ENCODE assay signal across 19 cellular contexts in genomic region chr3:180294282-180295027, GRCh38.
"Had no signal": no experiment of that assay in that cellular context is flagged by ENCODE, and none has a peak within 500 bp of the region (broad histone marks: within the 10 kb centered on the region; RNA-seq: fewer than 3 reads in every experiment).

No MANE protein-coding gene starts in this region.

- H3K27me3 Mint-ChIP-seq: activated naive CD4-positive, alpha-beta T cell treated with anti-CD3 and anti-CD28 coated beads, Interleukin-2, amount 50 U/mL, for 24 hours; central memory CD8-positive, alpha-beta T cell; stimulated activated naive CD8-positive, alpha-beta T cell treated with anti-CD3 and anti-CD28 coated beads, Interleukin-15, amount 100 ng/mL, for 72 hours had no signal

- H3K36me3 Mint-ChIP-seq: activated naive CD4-positive, alpha-beta T cell treated with anti-CD3 and anti-CD28 coated beads, Interleukin-2, amount 50 U/mL, for 24 hours; stimulated activated effector memory CD8-positive, alpha-beta T cell treated with anti-CD3 and anti-CD28 coated beads, Interleukin-12 subunit alpha, Interleukin-12 subunit beta, amount 100 ng/mL, for 72 hours had no signal

- ATAC-seq: left lobe of liver; lower lobe of right lung; mucosa of descending colon; sciatic nerve; stimulated activated effector memory CD8-positive, alpha-beta T cell treated with anti-CD3 and anti-CD28 coated beads, Interleukin-12 subunit alpha, Interleukin-12 subunit beta, amount 100 ng/mL, for 72 hours; stimulated activated naive CD8-positive, alpha-beta T cell treated with anti-CD3 and anti-CD28 coated beads, Interleukin-15, amount 100 ng/mL, for 72 hours had no signal

- H3K9me3 Mint-ChIP-seq: activated naive CD4-positive, alpha-beta T cell treated with anti-CD3 and anti-CD28 coated beads, Interleukin-2, amount 50 U/mL, for 24 hours; nephron progenitor cell; stimulated activated effector memory CD8-positive, alpha-beta T cell treated with anti-CD3 and anti-CD28 coated beads, Interleukin-12 subunit alpha, Interleukin-12 subunit beta, amount 100 ng/mL, for 72 hours had no signal

- H3K27ac Mint-ChIP-seq: activated naive CD4-positive, alpha-beta T cell treated with anti-CD3 and anti-CD28 coated beads, Interleukin-2, amount 50 U/mL, for 24 hours; nephron progenitor cell; stimulated activated effector memory CD8-positive, alpha-beta T cell treated with anti-CD3 and anti-CD28 coated beads, Interleukin-12 subunit alpha, Interleukin-12 subunit beta, amount 100 ng/mL, for 72 hours; stimulated activated naive CD8-positive, alpha-beta T cell treated with anti-CD3 and anti-CD28 coated beads, Interleukin-15, amount 100 ng/mL, for 72 hours had no signal

- DNase-seq: activated CD4-positive, alpha-beta T cell treated with anti-CD3 and anti-CD28 coated beads for 1 hour; activated gamma-delta T cell treated with Interleukin-2 at 50 U/mL for 16 hours; activated T-cell treated with anti-CD3 and anti-CD28 coated beads, Interleukin-2, amount 50 U/mL, for 1 hour; effector memory CD4-positive, alpha-beta T cell; foreskin melanocyte; kidney; lower lobe of right lung; mesendoderm; mucosa of descending colon; nephron progenitor cell; small intestine; stimulated activated CD4-positive, alpha-beta T cell treated with anti-CD3 and anti-CD28 coated beads, Interleukin-2, amount 100 ng/mL, for 24 hours; stimulated activated naive CD8-positive, alpha-beta T cell treated with anti-CD3 and anti-CD28 coated beads, Interleukin-15, amount 100 ng/mL, for 72 hours; tibial artery had no signal

- H3K4me1 Mint-ChIP-seq: activated naive CD4-positive, alpha-beta T cell treated with anti-CD3 and anti-CD28 coated beads, Interleukin-2, amount 50 U/mL, for 24 hours; central memory CD8-positive, alpha-beta T cell; nephron progenitor cell; stimulated activated effector memory CD8-positive, alpha-beta T cell treated with anti-CD3 and anti-CD28 coated beads, Interleukin-12 subunit alpha, Interleukin-12 subunit beta, amount 100 ng/mL, for 72 hours; stimulated activated naive CD8-positive, alpha-beta T cell treated with anti-CD3 and anti-CD28 coated beads, Interleukin-15, amount 100 ng/mL, for 72 hours had no signal

- H3K4me3 Mint-ChIP-seq: activated naive CD4-positive, alpha-beta T cell treated with anti-CD3 and anti-CD28 coated beads, Interleukin-2, amount 50 U/mL, for 24 hours; central memory CD8-positive, alpha-beta T cell; nephron progenitor cell; stimulated activated effector memory CD8-positive, alpha-beta T cell treated with anti-CD3 and anti-CD28 coated beads, Interleukin-12 subunit alpha, Interleukin-12 subunit beta, amount 100 ng/mL, for 72 hours; stimulated activated naive CD8-positive, alpha-beta T cell treated with anti-CD3 and anti-CD28 coated beads, Interleukin-15, amount 100 ng/mL, for 72 hours had no signal
